Comparison of ENCODE assay signal across 9 cellular contexts in genomic region chr10:82394987-82395386, GRCh38.
"Had no signal": no experiment of that assay in that cellular context is flagged by ENCODE, and none has a peak within 500 bp of the region (broad histone marks: within the 10 kb centered on the region; RNA-seq: fewer than 3 reads in every experiment).

No MANE protein-coding gene starts in this region.

- H3K4me2 ChIP-seq: GM23338, KMS-11 had no signal

- H3K27ac ChIP-seq: HL-60, KMS-11 had no signal

- ATAC-seq: GM23338 had no signal

- H2AFZ ChIP-seq: GM23338 had no signal

- H3K9ac ChIP-seq: KMS-11 had no signal

- H3K4me3 ChIP-seq: GM23338 had no signal

- FAIRE-seq: H1, H54 had no signal

- DNase-seq: H9, HCEC 1CT, Karpas-422, KBM-7 had no signal
